In genomic region chr3:54040476-54040875, GRCh38 we compare ENCODE assay signal across 28 cellular contexts.
"Had no signal": no experiment of that assay in that cellular context is flagged by ENCODE, and none has a peak within 500 bp of the region (broad histone marks: within the 10 kb centered on the region; RNA-seq: fewer than 3 reads in every experiment).

No MANE protein-coding gene starts in this region.

- H3K36me3 ChIP-seq: ascending aorta, cardiac muscle cell had no signal

- H3K9me3 ChIP-seq: ascending aorta had no signal

- H3K4me3 ChIP-seq: ascending aorta, cardiac muscle cell had no signal

- H3K27me3 ChIP-seq: ascending aorta, cardiac muscle cell had no signal

- H3K27ac ChIP-seq: ascending aorta, cardiac muscle cell, VCaP had no signal

- DNase-seq: activated CD4-positive, alpha-beta memory T cell treated with anti-CD3 and anti-CD28 coated beads, Interleukin-2, amount 10 ng/mL, durations not matched to agents 7 days and 5 days; activated CD4-positive, alpha-beta T cell treated with anti-CD3 and anti-CD28 coated beads for 1 hour; activated CD4-positive, alpha-beta T cell treated with anti-CD3 and anti-CD28 coated beads for 36 hours; activated CD4-positive, alpha-beta T cell treated with anti-CD3 and anti-CD28 coated beads for 48 hours; activated CD4-positive, alpha-beta T cell treated with anti-CD3 and anti-CD28 coated beads, Interleukin-2, amount 10 ng/mL, durations not matched to agents 7 days and 5 days; activated CD4-positive, alpha-beta T cell treated with anti-CD3 and anti-CD28 coated beads, Interleukin-2, amount 50 U/mL, for 48 hours; activated CD4-positive, CD25-positive, alpha-beta regulatory T cell; activated CD8-positive, alpha-beta memory T cell treated with anti-CD3 and anti-CD28 coated beads for 24 hours; activated CD8-positive, alpha-beta memory T cell treated with anti-CD3 and anti-CD28 coated beads, Interleukin-2, amount 10 ng/mL, durations not matched to agents 7 days and 5 days; activated CD8-positive, alpha-beta memory T cell treated with anti-CD3 and anti-CD28 coated beads, Interleukin-2, amount 50 U/mL, for 48 hours; activated CD8-positive, alpha-beta T cell treated with anti-CD3 and anti-CD28 coated beads, Interleukin-2, amount 10 ng/mL, durations not matched to agents 7 days and 5 days; activated effector memory CD4-positive, alpha-beta T cell treated with Interleukin-2 at 50 U/mL for 16 hours; activated gamma-delta T cell; activated naive CD4-positive, alpha-beta T cell treated with anti-CD3 and anti-CD28 coated beads, Interleukin-2, amount 10 ng/mL, durations not matched to agents 7 days and 5 days; activated naive CD4-positive, alpha-beta T cell treated with Interleukin-2 at 50 U/mL for 16 hours; activated naive CD8-positive, alpha-beta T cell treated with anti-CD3 and anti-CD28 coated beads, Interleukin-2, amount 10 ng/mL, durations not matched to agents 7 days and 5 days; activated naive CD8-positive, alpha-beta T cell treated with anti-CD3 and anti-CD28 coated beads, Interleukin-2, amount 50 U/mL, for 24 hours; activated T-cell treated with anti-CD3 and anti-CD28 coated beads, Interleukin-2, amount 50 U/mL, for 24 hours; activated T-cell treated with anti-CD3 and anti-CD28 coated beads, Interleukin-2, amount 50 U/mL, for 48 hours; amygdala; anterior cingulate cortex; caudate nucleus; cerebellar nuclear complex; T-helper 2 cell; T-helper 9 cell had no signal
